Comparison of ENCODE assay signal across 25 cellular contexts in the genomic region with DNA sequence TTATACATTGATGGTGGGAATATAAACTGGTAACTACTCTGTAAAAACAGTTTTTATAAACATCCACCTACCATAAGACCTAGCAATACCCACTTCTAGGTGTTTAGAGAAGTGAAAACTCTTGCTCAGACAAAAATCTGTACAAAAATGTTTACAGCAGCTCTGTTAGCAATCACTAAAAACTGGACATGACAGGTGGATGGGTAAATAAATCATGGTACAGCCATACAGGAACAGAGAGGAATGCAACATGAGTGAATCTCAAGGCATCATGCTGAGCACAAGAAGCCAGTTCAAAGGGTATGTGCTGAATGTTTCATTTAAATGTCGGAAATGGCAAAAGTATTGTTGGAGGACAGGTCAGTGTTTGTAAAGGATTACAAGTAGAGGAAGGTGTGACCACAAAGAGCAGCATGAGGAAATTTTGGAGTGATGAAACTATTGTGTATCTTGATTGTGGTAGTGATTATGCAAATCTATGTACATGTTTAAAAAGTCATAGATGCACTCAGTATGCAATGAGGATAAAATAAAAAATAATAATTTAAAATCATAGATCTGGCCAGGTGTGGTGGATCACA. TPM values are rescaled to one million over a fixed set of nuclear protein-coding genes. Genes with fewer than 3 reads are reported as not detected.
DNase-seq lines count a peak whose midpoint lies in the region; ATAC-seq lines count a peak whose summit lies in the region.
"Had no signal": no experiment of that assay in that cellular context is flagged by ENCODE, and none has a peak within 500 bp of the region (broad histone marks: within the 10 kb centered on the region; RNA-seq: fewer than 3 reads in every experiment).

No MANE protein-coding gene starts in this region.

- no peak overlapping the region for H4K5ac ChIP-seq in mesendoderm (ENCODE audit: low read length)

- no peak overlapping the region for H3K18ac ChIP-seq in mesendoderm (ENCODE audit: low read length)

- no peak overlapping the region for H2AK5ac ChIP-seq in mesendoderm (ENCODE audit: low read length)

- H3K27ac ChIP-seq in mesendoderm (ENCODE audit: low read depth, low read length), result no peak overlapping the region
- H3K27ac ChIP-seq: PC-9 had no signal

- H3K27me3 ChIP-seq in H7 (ENCODE audit: control insufficient read depth, insufficient read depth, low read length), result no peaks in the 10 kb centered on the region
- no peaks in the 10 kb centered on the region for H3K27me3 ChIP-seq in mesendoderm (ENCODE audit: insufficient read depth, low read length, poor library complexity)
- H3K27me3 ChIP-seq: left lung had no signal

- no peak overlapping the region for H3K4me2 ChIP-seq in mesendoderm (ENCODE audit: low read length)
- H3K4me2 ChIP-seq: PC-9 had no signal

- H3K4me1 ChIP-seq in mesendoderm (ENCODE audit: control insufficient read depth, low read depth, low read length), result no peaks in the 10 kb centered on the region

- no peak overlapping the region for H3K4ac ChIP-seq in mesendoderm (ENCODE audit: low read depth, low read length)

- H3K79me1 ChIP-seq in mesendoderm (ENCODE audit: low read length), result no peaks in the 10 kb centered on the region

- H4K8ac ChIP-seq in mesendoderm (ENCODE audit: low read depth, low read length), result no peak overlapping the region

- no peak overlapping the region for H3K9ac ChIP-seq in mesendoderm (ENCODE audit: low read length)

- no peak for ATAC-seq in GM21390 (IDR thresholded peaks at IDR 0.05; ENCODE audit: unreplicated experiment)
- no peak for ATAC-seq in HG02588 (IDR thresholded peaks at IDR 0.05; ENCODE audit: unreplicated experiment)
- ATAC-seq: left lung had no signal

- H3K56ac ChIP-seq in mesendoderm (ENCODE audit: low read length), result peak overlapping the region; percentile 42

- H2BK5ac ChIP-seq in mesendoderm (ENCODE audit: low read length), result no peak overlapping the region

- H2BK15ac ChIP-seq in mesendoderm (replicated peaks; ENCODE audit: low read depth), result no peak overlapping the region

- no peaks in the 10 kb centered on the region for H3K79me2 ChIP-seq in mesendoderm (ENCODE audit: control insufficient read depth, insufficient read depth, low read length)

- H3K23ac ChIP-seq in mesendoderm (ENCODE audit: low read length), result no peak overlapping the region

- DNase-seq in NCI-H146 (lab: John Stamatoyannopoulos, UW), result peak; percentile 10
- DNase-seq in NCI-H146 treated with DMSO at 0.1 percent for 48 hours (lab: John Stamatoyannopoulos, UW; ENCODE audit: unreplicated experiment), result no peak
- peak; percentile 1 for DNase-seq in H7
- peak; percentile 65 for DNase-seq in SK-N-DZ (ENCODE audit: low spot score)
- DNase-seq in mesendoderm, result no peak
- DNase-seq in islet precursor cell, result no peak
- DNase-seq: activated CD4-positive, CD25-positive, alpha-beta regulatory T cell; cortex of kidney; HCEC 1CT; head of caudate nucleus; left lung; NCI-H1694 treated with DMSO at 0.1 percent for 48 hours; NCI-H748 treated with DMSO at 0.1 percent for 48 hours; SIG-M5; stimulated activated CD4-positive, alpha-beta T cell treated with anti-CD3 and anti-CD28 coated beads, Interleukin-4, amount 100 ng/mL, for 4 hours; T-helper 9 cell; trophoblast cell had no signal

- H3K4me3 ChIP-seq in H7 (ENCODE audit: insufficient read depth, low read depth, low read length) (no peak overlapping the region), mesendoderm (ENCODE audit: low read length) (no peak overlapping the region)
- H3K4me3 ChIP-seq: left lung, PC-9 had no signal

- no CpG with 5 or more reads among the region's 1 CpG for WGBS in mesendoderm (ENCODE audit: extremely low coverage, insufficient coverage, low lambda C conversion rate)

- H3K36me3 ChIP-seq in H7 (replicated peaks; ENCODE audit: control insufficient read depth, insufficient read depth, low read length) (no peaks in the 10 kb centered on the region), mesendoderm (ENCODE audit: control insufficient read depth, insufficient read depth, low read length) (no peaks in the 10 kb centered on the region)
- H3K36me3 ChIP-seq: left lung had no signal

- no peak overlapping the region for H2BK120ac ChIP-seq in mesendoderm (ENCODE audit: low read depth, low read length)

RNA-seq across cellular contexts. Expression of a gene that starts 2.8 kb away (rescaled TPM):
- not detected in 2 replicates for total RNA-seq in H7 (2014; rRNA removed; shearing (Covaris generic))
- not detected in 2 replicates for polyA plus RNA-seq in SK-N-DZ (2014; cell fraction: cytosol; rRNA removed)
- polyA plus RNA-seq in SK-N-DZ (2014; cell fraction: nucleus; rRNA removed), result not detected in 2 replicates
- polyA plus RNA-seq in mesendoderm (2013, experiment 1 of 2), result not detected
- polyA plus RNA-seq in mesendoderm (2013, experiment 2 of 2), result not detected
- total RNA-seq: Caco-2, left lung, M059J, mucosa of gallbladder, PC-9, pulmonary artery endothelial cell had no signal
- polyA plus RNA-seq: BJ had no signal

RNA-seq across cellular contexts. Expression of a gene that starts 6.3 kb away (rescaled TPM):
- total RNA-seq in H7 (2014; rRNA removed; shearing (Covaris generic)), result 5.9 and 11.3 TPM in 2 replicates
- polyA plus RNA-seq in SK-N-DZ (2014; cell fraction: cytosol; rRNA removed), result 23.9 and 25.0 TPM in 2 replicates
- 17.8 and 27.0 TPM in 2 replicates for polyA plus RNA-seq in SK-N-DZ (2014; cell fraction: nucleus; rRNA removed)
- 3.0 TPM for polyA plus RNA-seq in mesendoderm (2013, experiment 1 of 2)
- 3.0 TPM for polyA plus RNA-seq in mesendoderm (2013, experiment 2 of 2)

RNA-seq across cellular contexts. Expression of a gene that starts 11.4 kb away (rescaled TPM):
- not detected in 2 replicates for total RNA-seq in H7 (2014; rRNA removed; shearing (Covaris generic))
- not detected in 2 replicates for polyA plus RNA-seq in SK-N-DZ (2014; cell fraction: cytosol; rRNA removed)
- not detected in 2 replicates for polyA plus RNA-seq in SK-N-DZ (2014; cell fraction: nucleus; rRNA removed)
- polyA plus RNA-seq in mesendoderm (2013, experiment 1 of 2), result not detected
- polyA plus RNA-seq in mesendoderm (2013, experiment 2 of 2), result not detected
- total RNA-seq: Caco-2, M059J, PC-9, pulmonary artery endothelial cell had no signal
- polyA plus RNA-seq: BJ had no signal

Comparison
In these comparisons a context has a peak if more than half of its experiments do, and no peak if none do; other contexts are left out.
1. DNase-seq: peak in NCI-H146 (single experiment), H7 (single experiment) and SK-N-DZ (single experiment); none in NCI-H146 treated with DMSO at 0.1 percent for 48 hours (single experiment), mesendoderm (single experiment) and islet precursor cell (single experiment).